ENCODE assay signal across 1 cellular context in the genomic region with DNA sequence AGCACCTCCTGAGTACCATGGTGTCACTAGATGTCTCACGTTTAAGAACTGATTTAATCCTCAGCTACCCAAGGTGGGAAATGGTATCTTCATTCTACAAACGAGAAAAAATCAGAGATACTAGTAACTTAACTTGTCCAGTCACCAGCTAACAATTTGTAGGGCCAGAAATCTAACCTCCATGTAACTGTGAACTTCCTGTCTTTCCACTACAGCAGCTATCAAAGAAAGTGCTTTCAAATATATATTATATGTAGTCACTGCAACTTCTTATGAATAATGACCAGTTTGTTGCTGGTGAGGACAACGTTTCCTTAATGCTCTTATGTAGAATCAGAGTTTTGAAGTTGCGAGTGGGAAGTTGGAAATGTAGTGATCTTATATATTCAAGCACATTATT.
A peak's percentile ranks its signal among the peaks of the same experiment; 100 is the strongest.
TF ChIP-seq lines count a peak whose summit lies in the region.

No MANE protein-coding gene starts in this region.

TF ChIP-seq in HepG2, 621 proteins besides CTCF, POLR2A, EP300 and RAD21:
- TF ChIP-seq ZNF674 (CRISPR knock-in tag; IDR thresholded peaks at IDR 0.05; ENCODE audit: low read depth), result no peak
- TF ChIP-seq, protein P1, sequence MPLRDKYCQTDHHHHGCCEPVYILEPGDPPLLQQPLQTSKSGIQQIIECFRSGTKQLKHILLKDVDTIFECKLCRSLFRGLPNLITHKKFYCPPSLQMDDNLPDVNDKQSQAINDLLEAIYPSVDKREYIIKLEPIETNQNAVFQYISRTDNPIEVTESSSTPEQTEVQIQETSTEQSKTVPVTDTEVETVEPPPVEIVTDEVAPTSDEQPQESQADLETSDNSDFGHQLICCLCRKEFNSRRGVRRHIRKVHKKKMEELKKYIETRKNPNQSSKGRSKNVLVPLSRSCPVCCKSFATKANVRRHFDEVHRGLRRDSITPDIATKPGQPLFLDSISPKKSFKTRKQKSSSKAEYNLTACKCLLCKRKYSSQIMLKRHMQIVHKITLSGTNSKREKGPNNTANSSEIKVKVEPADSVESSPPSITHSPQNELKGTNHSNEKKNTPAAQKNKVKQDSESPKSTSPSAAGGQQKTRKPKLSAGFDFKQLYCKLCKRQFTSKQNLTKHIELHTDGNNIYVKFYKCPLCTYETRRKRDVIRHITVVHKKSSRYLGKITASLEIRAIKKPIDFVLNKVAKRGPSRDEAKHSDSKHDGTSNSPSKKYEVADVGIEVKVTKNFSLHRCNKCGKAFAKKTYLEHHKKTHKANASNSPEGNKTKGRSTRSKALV (CRISPR knock-in tag; IDR thresholded peaks at IDR 0.05), result 0 out of 2 replicates have a peak, but pooled peaks have one; percentile 3
